ENCODE assay signal across 9 cellular contexts in the genomic region with DNA sequence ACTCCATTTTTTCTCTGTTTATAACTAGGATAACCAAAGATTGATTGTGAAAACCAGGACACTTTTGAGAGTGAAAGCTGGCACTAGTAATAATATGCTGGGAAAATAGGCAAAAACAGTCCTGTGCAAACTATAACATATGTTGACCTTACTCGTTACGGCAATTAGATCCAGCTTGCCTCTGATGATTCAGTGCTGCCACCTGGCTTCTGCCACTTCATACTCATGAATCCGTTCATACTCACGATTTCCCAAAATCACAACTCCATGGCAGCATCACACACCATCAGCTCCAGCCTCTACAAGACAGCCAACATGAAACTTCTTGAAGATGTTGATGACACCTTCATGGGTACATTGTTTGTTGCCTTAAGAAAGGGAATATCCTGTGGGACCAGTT. TPM values are rescaled to one million over a fixed set of nuclear protein-coding genes. Genes with fewer than 3 reads are reported as not detected.
DNase-seq lines count a peak whose midpoint lies in the region; ATAC-seq, FAIRE-seq and TF ChIP-seq lines count a peak whose summit lies in the region.
"Had no signal": no experiment of that assay in that cellular context is flagged by ENCODE, and none has a peak within 500 bp of the region (broad histone marks: within the 10 kb centered on the region; RNA-seq: fewer than 3 reads in every experiment).

No MANE protein-coding gene starts in this region.

- H3K9ac ChIP-seq in Karpas-422 (ENCODE audit: low read length), result no peak overlapping the region

- H3K27ac ChIP-seq in pancreas, result no peak overlapping the region
- no peak overlapping the region for H3K27ac ChIP-seq in Karpas-422 (ENCODE audit: low read length)
- H3K27ac ChIP-seq: neutrophil, SK-N-MC had no signal

- H3K27me3 ChIP-seq in pancreas, result peaks cover 0 to 3% (median 0%) of the 10 kb centered on the region in 4 donors
- H3K27me3 ChIP-seq in Karpas-422 (ENCODE audit: low read length), result no peaks in the 10 kb centered on the region
- H3K27me3 ChIP-seq: neutrophil had no signal

- ATAC-seq in pancreas, result peak in 3 of 4 donors; percentile 63 to 78 (median 70)
- no peak for ATAC-seq in GM21737 (IDR thresholded peaks at IDR 0.05; ENCODE audit: unreplicated experiment)
- ATAC-seq in GM21381 (IDR thresholded peaks at IDR 0.05; ENCODE audit: unreplicated experiment), result no peak

- H4K20me1 ChIP-seq in Karpas-422 (ENCODE audit: insufficient read depth, low read depth, low read length), result no peaks in the 10 kb centered on the region

- intact Hi-C loops in pancreas (cut with DNase I), result no loop called here

- no peak overlapping the region for H2AFZ ChIP-seq in Karpas-422 (ENCODE audit: low read length)

- peak; percentile 32 for DNase-seq in GM12865 (ENCODE audit: low read depth)
- DNase-seq in NCI-H146 treated with DMSO at 0.1 percent for 48 hours (lab: John Stamatoyannopoulos, UW; ENCODE audit: unreplicated experiment), result peak; percentile 48
- DNase-seq in amniotic epithelial cell (ENCODE audit: low read depth), result peak; percentile 27
- peak in 4 of 6 donors; percentile 13 to 28 (median 16) for DNase-seq in pancreas
- no peak for DNase-seq in Karpas-422

- H3K4me3 ChIP-seq in GM12865 (ENCODE audit: low read depth, low read length), result no peak overlapping the region
- no peak overlapping the region for H3K4me3 ChIP-seq in pancreas
- no peak overlapping the region for H3K4me3 ChIP-seq in Karpas-422 (ENCODE audit: low read length)
- H3K4me3 ChIP-seq: SK-N-MC had no signal

- WGBS in pancreas, 2 donors, result 27 to 29% methylated on average over 4 of the region's 4 CpGs

- H3K36me3 ChIP-seq in pancreas (no peaks in the 10 kb centered on the region), Karpas-422 (ENCODE audit: insufficient read depth, low read length) (no peaks in the 10 kb centered on the region)
- H3K36me3 ChIP-seq: neutrophil had no signal

- H3K9me2 ChIP-seq in Karpas-422 (replicated peaks; ENCODE audit: insufficient read depth, low read length), result no peaks in the 10 kb centered on the region

- H3K4me2 ChIP-seq in Karpas-422 (ENCODE audit: low read depth, low read length, poor library complexity, severe bottlenecking), result no peak overlapping the region

- H3K9me3 ChIP-seq in pancreas (no peaks in the 10 kb centered on the region), Karpas-422 (ENCODE audit: low read length) (no peaks in the 10 kb centered on the region)
- H3K9me3 ChIP-seq: neutrophil had no signal

- no peak for FAIRE-seq in pancreas (lab: Jason Lieb, UNC)

- TF ChIP-seq CTCF in GM12865 (IDR thresholded peaks at IDR 0.05; ENCODE audit: insufficient read depth, low read depth, low read length, missing control alignments) (peak; percentile 36), pancreas (IDR thresholded peaks at IDR 0.05) (no peak)

- no peaks in the 10 kb centered on the region for H3K4me1 ChIP-seq in pancreas
- H3K4me1 ChIP-seq in Karpas-422 (ENCODE audit: low read length), result no peaks in the 10 kb centered on the region

- no peaks in the 10 kb centered on the region for H3K79me2 ChIP-seq in Karpas-422 (ENCODE audit: low read length)

RNA-seq across cellular contexts. Expression of a gene that starts 49.1 kb away (rescaled TPM):
- total RNA-seq in pancreas, result 10 to 100 TPM; 40.2 to 73.8 (median 49.0) TPM
- 10 to 100 TPM in 1 of 2 donors, 1 to 10 TPM in 1; 9.6 to 22.0 TPM for polyA plus RNA-seq in pancreas
- 79.7 and 117 TPM in 2 replicates for total RNA-seq in Karpas-422 (2014; rRNA removed; shearing (Covaris generic); ENCODE audit: low replicate concordance)

Comparison
In these comparisons a context has a peak if more than half of its experiments do, and no peak if none do; other contexts are left out.
1. ATAC-seq: peak in pancreas (3 of 4); none in GM21737 (single experiment) and GM21381 (single experiment).